1 cellular context compared by ENCODE assay signal in genomic region chr7:2886900-2887299, GRCh38.
A peak's percentile ranks its signal among the peaks of the same experiment; 100 is the strongest.
TF ChIP-seq lines count a peak whose summit lies in the region.

No MANE protein-coding gene starts in this region.

TF ChIP-seq in WTC11, 78 proteins besides CTCF, POLR2A, EP300 and RAD21 (continued from another document):
- TF ChIP-seq STAT6 (CRISPR knock-in tag; conservative IDR thresholded peaks at IDR 0.05; ENCODE audit: low read depth) (0 out of 2 replicates have a peak, but pooled peaks have one; percentile 24), ZNF425 (CRISPR knock-in tag; conservative IDR thresholded peaks at IDR 0.05) (no peak)
